7 cellular contexts compared by ENCODE assay signal in genomic region chr13:114113395-114113794, GRCh38. TPM values are rescaled to one million over a fixed set of nuclear protein-coding genes. Genes with fewer than 3 reads are reported as not detected.
A peak's percentile ranks its signal among the peaks of the same experiment; 100 is the strongest.
DNase-seq lines count a peak whose midpoint lies in the region; ATAC-seq and TF ChIP-seq lines count a peak whose summit lies in the region.
"Not testable (repeated sequence)": the region's sequence is repeated elsewhere in the genome, so short reads cannot be mapped to it uniquely, and the experiment has no call there.

No MANE protein-coding gene starts in this region.

- H3K9me3 ChIP-seq in T-helper 17 cell (ENCODE audit: control insufficient read depth, low read length, poor library complexity, severe bottlenecking); smooth muscle cell (replicated peaks; ENCODE audit: low read depth): not testable (repeated sequence)

- H3K36me3 ChIP-seq in smooth muscle cell (ENCODE audit: low read depth) = not testable (repeated sequence)

- not testable (repeated sequence) for H2AFZ ChIP-seq in smooth muscle cell (ENCODE audit: low read depth)

- POLR2A ChIA-PET in naive thymus-derived CD8-positive, alpha-beta T cell (lab: Charles Lee) = interaction anchor here (1.3 to 11.0 kb wide), 7 partner anchors 13 to 122 kb away, joined by 3 to 207 read pairs (median 11); partner anchors contain the start of gene RASA3

- not testable (repeated sequence) for DNase-seq in HFFc6; T-helper 17 cell; smooth muscle cell (lab: John Stamatoyannopoulos, UW; ENCODE audit: unreplicated experiment)
- DNase-seq in chondrocyte (ENCODE audit: low spot score) = peak; percentile 27
- peak; percentile 17 for DNase-seq in left ventricle myocardium superior
- peak in 1 of 10 donors; percentile 6 for DNase-seq in naive thymus-derived CD8-positive, alpha-beta T cell

- peaks cover 24% of the 10 kb centered on the region for H3K36me3 Mint-ChIP-seq in HFFc6 (ENCODE audit: low read depth)
- H3K36me3 Mint-ChIP-seq in T-helper 17 cell (ENCODE audit: low read depth); chondrocyte (ENCODE audit: low read depth): not testable (repeated sequence)
- H3K36me3 Mint-ChIP-seq in activated T-helper 17 cell treated with anti-CD3 and anti-CD28 coated beads, Interleukin-2, amount 50 U/mL, for 72 hours (ENCODE audit: low read depth) = peaks cover 36% of the 10 kb centered on the region
- peaks cover 0 to 41% (median 14%) of the 10 kb centered on the region in 3 donors for H3K36me3 Mint-ChIP-seq in naive thymus-derived CD8-positive, alpha-beta T cell

- H3K27ac Mint-ChIP-seq in HFFc6 = peak overlapping the region; percentile 98
- peak overlapping the region; percentile 77 for H3K27ac Mint-ChIP-seq in T-helper 17 cell
- H3K27ac Mint-ChIP-seq in activated T-helper 17 cell treated with anti-CD3 and anti-CD28 coated beads, Interleukin-2, amount 50 U/mL, for 72 hours = peak overlapping the region; percentile 78
- H3K27ac Mint-ChIP-seq in chondrocyte (ENCODE audit: unreplicated experiment) = peak overlapping the region; percentile 22
- H3K27ac Mint-ChIP-seq in naive thymus-derived CD8-positive, alpha-beta T cell = peak overlapping the region; percentile 83 to 95 (median 90)

- peaks cover 60% of the 10 kb centered on the region for H3K79me2 ChIP-seq in smooth muscle cell (ENCODE audit: low read depth)

- H3K4me3 Mint-ChIP-seq in HFFc6 = peak overlapping the region; percentile 32; the same call in 1 of the 2 replicates
- peak overlapping the region; percentile 80 for H3K4me3 Mint-ChIP-seq in T-helper 17 cell
- not testable (repeated sequence) for H3K4me3 Mint-ChIP-seq in activated T-helper 17 cell treated with anti-CD3 and anti-CD28 coated beads, Interleukin-2, amount 50 U/mL, for 72 hours; chondrocyte (ENCODE audit: unreplicated experiment)
- peak overlapping the region in 7 of 10 donors; percentile 39 to 84 (median 66) for H3K4me3 Mint-ChIP-seq in naive thymus-derived CD8-positive, alpha-beta T cell

- H3F3A ChIP-seq in smooth muscle cell (ENCODE audit: low read depth) = peaks cover 12% of the 10 kb centered on the region

- H3K4me2 ChIP-seq in smooth muscle cell = not testable (repeated sequence)

- not testable (repeated sequence) for ATAC-seq in T-helper 17 cell; activated T-helper 17 cell treated with anti-CD3 and anti-CD28 coated beads, Interleukin-2, amount 50 U/mL, for 72 hours (replicated peaks); left ventricle myocardium superior; naive thymus-derived CD8-positive, alpha-beta T cell

- not testable (repeated sequence) for H3K9ac ChIP-seq in smooth muscle cell (ENCODE audit: low read depth)

- H4K20me1 ChIP-seq in smooth muscle cell (ENCODE audit: low read depth) = peaks cover 50% of the 10 kb centered on the region

- H3K4me1 Mint-ChIP-seq in HFFc6 (ENCODE audit: low read depth) (peaks cover 89% of the 10 kb centered on the region), T-helper 17 cell (peaks cover 47% of the 10 kb centered on the region), chondrocyte (ENCODE audit: low read depth) (peaks cover 78% of the 10 kb centered on the region)
- peaks cover 48% of the 10 kb centered on the region for H3K4me1 Mint-ChIP-seq in activated T-helper 17 cell treated with anti-CD3 and anti-CD28 coated beads, Interleukin-2, amount 50 U/mL, for 72 hours
- peaks cover 45 to 83% (median 78%) of the 10 kb centered on the region in 4 donors for H3K4me1 Mint-ChIP-seq in naive thymus-derived CD8-positive, alpha-beta T cell

- H3K27ac ChIP-seq in smooth muscle cell (ENCODE audit: low read depth) = peak overlapping the region; percentile 91

- intact Hi-C loops in left ventricle myocardium superior (cut with micrococcal nuclease) = not testable (repeated sequence)

- TF ChIP-seq CTCF in HFFc6 (IDR thresholded peaks at IDR 0.05); chondrocyte (IDR thresholded peaks at IDR 0.05); smooth muscle cell (IDR thresholded peaks at IDR 0.05; ENCODE audit: borderline replicate concordance, insufficient read depth, poor library complexity, severe bottlenecking): not testable (repeated sequence)

- 97% methylated on average over 15 of the region's 21 CpGs for WGBS in smooth muscle cell (ENCODE audit: low lambda C conversion rate)

- not testable (repeated sequence) for H3K27me3 ChIP-seq in smooth muscle cell (ENCODE audit: low read depth)

- peaks cover 29% of the 10 kb centered on the region for H3K4me1 ChIP-seq in smooth muscle cell (ENCODE audit: low read depth)

- H3K9me3 Mint-ChIP-seq in HFFc6; activated T-helper 17 cell treated with anti-CD3 and anti-CD28 coated beads, Interleukin-2, amount 50 U/mL, for 72 hours; chondrocyte (ENCODE audit: low read depth); naive thymus-derived CD8-positive, alpha-beta T cell: not testable (repeated sequence)

- not testable (repeated sequence) for H3K27me3 Mint-ChIP-seq in HFFc6 (ENCODE audit: insufficient read depth); T-helper 17 cell; activated T-helper 17 cell treated with anti-CD3 and anti-CD28 coated beads, Interleukin-2, amount 50 U/mL, for 72 hours; chondrocyte (ENCODE audit: low read depth); naive thymus-derived CD8-positive, alpha-beta T cell

- H3K4me3 ChIP-seq in smooth muscle cell = not testable (repeated sequence)

RNA-seq across cellular contexts. Expression of gene RASA3, which starts 19.0 kb away (rescaled TPM):
- 10 to 100 TPM; 31.6 to 37.6 (median 33.1) TPM for total RNA-seq in HFFc6 (2021; fragmentation: NEBNext Ultra II Directional; extraction: Animal tissue kit (Norgen Biotek cat#: 25700))
- total RNA-seq in T-helper 17 cell (100 to 1,000 TPM; 204 to 215 TPM), chondrocyte (29.9 to 40.0 TPM (median 31.2 TPM) in 3 replicates), left ventricle myocardium superior (12.3 TPM), smooth muscle cell (21.3 and 23.4 TPM in 2 replicates)
- total RNA-seq in activated T-helper 17 cell treated with anti-CD3 and anti-CD28 coated beads, Interleukin-2, amount 50 U/mL, for 72 hours = 10 to 100 TPM; 18.4 to 62.5 TPM
- total RNA-seq in naive thymus-derived CD8-positive, alpha-beta T cell = 100 to 1,000 TPM; 194 to 196 TPM
- polyA plus RNA-seq in naive thymus-derived CD8-positive, alpha-beta T cell = 100 to 1,000 TPM in 2 of 3 donors, 10 to 100 TPM in 1; 62.2 to 169 (median 105) TPM
- polyA plus RNA-seq in smooth muscle cell = 24.4 and 26.8 TPM in 2 replicates

Comparison
In these comparisons a context has a peak if more than half of its experiments do, and no peak if none do; other contexts are left out.
1. H3K27ac Mint-ChIP-seq: peak in every context shown above with its lines; median percentile 98 in HFFc6; 90 in naive thymus-derived CD8-positive, alpha-beta T cell; 78 in activated T-helper 17 cell treated with anti-CD3 and anti-CD28 coated beads, Interleukin-2, amount 50 U/mL, for 72 hours; 77 in T-helper 17 cell; 22 in chondrocyte.